ENCODE assay signal across 6 cellular contexts in the genomic region with DNA sequence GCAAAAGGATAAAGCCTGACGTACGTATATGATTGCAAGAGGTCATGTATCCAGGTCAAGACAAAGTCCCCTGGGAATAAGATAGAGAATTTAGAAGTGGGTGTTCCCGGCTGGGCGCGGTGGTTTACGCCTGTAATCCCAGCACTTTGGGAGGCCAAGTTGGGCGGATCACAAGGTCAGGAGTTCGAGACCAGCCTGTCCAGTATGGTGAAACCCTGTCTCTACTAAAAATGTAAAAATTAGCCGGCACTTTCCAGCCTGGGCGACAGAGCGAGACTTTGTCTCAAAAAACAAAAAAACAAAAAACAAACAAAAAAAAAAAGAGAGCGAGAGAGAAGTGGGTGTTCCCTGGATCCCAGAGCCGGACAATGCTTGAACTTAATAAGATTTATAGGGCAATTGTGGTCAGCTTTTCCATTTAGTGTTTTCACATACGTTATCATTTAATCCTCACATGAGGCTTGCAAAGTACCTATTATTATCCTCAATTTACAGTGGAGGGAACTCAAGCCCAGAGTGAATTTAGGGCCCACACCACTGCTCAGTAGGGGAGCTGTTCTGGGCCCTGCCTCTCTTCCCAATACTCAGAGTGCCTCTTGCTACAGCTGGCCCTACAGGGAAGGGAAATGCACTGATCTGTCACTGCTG. TPM values are rescaled to one million over a fixed set of nuclear protein-coding genes. Genes with fewer than 3 reads are reported as not detected.
DNase-seq lines count a peak whose midpoint lies in the region; ATAC-seq, FAIRE-seq and TF ChIP-seq lines count a peak whose summit lies in the region.

No MANE protein-coding gene starts in this region.

- peak overlapping the region; percentile 62; the same call in 1 of the 3 replicates for H3K4me3 ChIP-seq in A549
- peak overlapping the region; percentile 75 for H3K4me3 ChIP-seq in NT2/D1 (ENCODE audit: insufficient read length, low read depth)
- peak overlapping the region; percentile 73 for H3K4me3 ChIP-seq in iPS-18a (ENCODE audit: low read length)
- no peak overlapping the region for H3K4me3 ChIP-seq in uterus

- H3K27ac ChIP-seq in A549 (peak overlapping the region in 1 of 2 experiments; percentile 98; a peak in 4 of 6 replicates), iPS-18a (ENCODE audit: low read length) (no peak overlapping the region), uterus (peak overlapping the region in 1 of 2 donors; percentile 11)

- H3K36me3 ChIP-seq in NT2/D1 (ENCODE audit: insufficient read depth, insufficient read length, low read length) (no peaks in the 10 kb centered on the region), iPS-18a (ENCODE audit: control insufficient read depth, low read depth, low read length) (no peaks in the 10 kb centered on the region), uterus (no peaks in the 10 kb centered on the region)

- POLR2A ChIA-PET in A549 (lab: Yijun Ruan, JAX): interaction anchor here (1.2 kb wide), 1 partner anchor 57 kb away, joined by 3 read pairs; a partner anchor contains a TSS

- DNase-seq in A549 (ENCODE audit: low read depth in 1 of 2, low spot score in 1 of 2) (no peak), NT2/D1 (ENCODE audit: low read depth, low spot score) (no peak), KG1 (lab: John Stamatoyannopoulos, UW) (no peak), uterus (no peak)

- H3K4me2 ChIP-seq in A549: peak overlapping the region; percentile 97

- peaks cover 45% of the 10 kb centered on the region for H3K27me3 ChIP-seq in NT2/D1 (ENCODE audit: insufficient read depth, insufficient read length)
- H3K27me3 ChIP-seq in iPS-18a (ENCODE audit: control insufficient read depth, insufficient read depth, low read length): peaks cover 75% of the 10 kb centered on the region
- peaks cover 4 to 14% of the 10 kb centered on the region in 2 donors for H3K27me3 ChIP-seq in uterus

- H3K4me1 ChIP-seq in A549 (peaks cover 27% of the 10 kb centered on the region), NT2/D1 (ENCODE audit: insufficient read depth, insufficient read length) (peaks cover 6% of the 10 kb centered on the region), iPS-18a (ENCODE audit: control insufficient read depth, low read depth, low read length) (no peaks in the 10 kb centered on the region), uterus (peaks cover 0 to 8% of the 10 kb centered on the region in 2 donors)

- CTCF ChIA-PET in A549 (lab: Yijun Ruan, JAX): interaction anchor here (0.7 to 9.4 kb wide), 33 partner anchors 8 to 200 kb away, joined by 3 to 271 read pairs (median 4); a partner anchor contains a TSS

- intact Hi-C loops in uterus (cut with DNase I; ENCODE audit: low total_unique reads): loop anchor here (5.0 kb wide), 1 partner anchor 109 kb away; a partner anchor contains a TSS

- TF ChIP-seq RAD21 in A549 (conservative IDR thresholded peaks at IDR 0.05 in 1 of 2, IDR thresholded peaks at IDR 0.05 in 1 of 2): no peak

- H3K9ac ChIP-seq in NT2/D1 (ENCODE audit: insufficient read length, low read depth): peak overlapping the region; percentile 85
- no peak overlapping the region for H3K9ac ChIP-seq in iPS-18a (ENCODE audit: low read length)

- 88% methylated on average over 14 of the region's 14 CpGs for WGBS in A549 (ENCODE audit: missing lambda C conversion rate)

- no peak for TF ChIP-seq EP300 in A549 (IDR thresholded peaks at IDR 0.05)

- TF ChIP-seq CTCF in A549 (IDR thresholded peaks at IDR 0.05): no peak
- no peak for TF ChIP-seq CTCF in uterus (IDR thresholded peaks at IDR 0.05)

- no peak for FAIRE-seq in A549 (lab: Jason Lieb, UNC)

- H3K9me3 ChIP-seq in A549 (no peaks in the 10 kb centered on the region), NT2/D1 (ENCODE audit: insufficient read depth, low read length) (no peaks in the 10 kb centered on the region), iPS-18a (ENCODE audit: control insufficient read depth, low read depth, low read length) (no peaks in the 10 kb centered on the region), uterus (no peaks in the 10 kb centered on the region)

- TF ChIP-seq POLR2A in A549 (IDR thresholded peaks at IDR 0.05; ENCODE audit: low read length) (no peak), uterus (IDR thresholded peaks at IDR 0.05) (no peak)

- ATAC-seq in A549 (no peak), GM18502 (IDR thresholded peaks at IDR 0.05; ENCODE audit: poor library complexity, unreplicated experiment) (no peak)

TF ChIP-seq in A549, 52 proteins besides CTCF, POLR2A, EP300 and RAD21 (continues in another document):
- TF ChIP-seq JUNB (IDR thresholded peaks at IDR 0.05) (no peak), CHD2 (IDR thresholded peaks at IDR 0.05; ENCODE audit: low read length, partially characterized antibody) (no peak), MAFK (IDR thresholded peaks at IDR 0.05; ENCODE audit: partially characterized antibody) (no peak), EHMT2 (IDR thresholded peaks at IDR 0.05; ENCODE audit: low read depth) (no peak), CBX8 (IDR thresholded peaks at IDR 0.05) (no peak)
- TF ChIP-seq, protein P1, sequence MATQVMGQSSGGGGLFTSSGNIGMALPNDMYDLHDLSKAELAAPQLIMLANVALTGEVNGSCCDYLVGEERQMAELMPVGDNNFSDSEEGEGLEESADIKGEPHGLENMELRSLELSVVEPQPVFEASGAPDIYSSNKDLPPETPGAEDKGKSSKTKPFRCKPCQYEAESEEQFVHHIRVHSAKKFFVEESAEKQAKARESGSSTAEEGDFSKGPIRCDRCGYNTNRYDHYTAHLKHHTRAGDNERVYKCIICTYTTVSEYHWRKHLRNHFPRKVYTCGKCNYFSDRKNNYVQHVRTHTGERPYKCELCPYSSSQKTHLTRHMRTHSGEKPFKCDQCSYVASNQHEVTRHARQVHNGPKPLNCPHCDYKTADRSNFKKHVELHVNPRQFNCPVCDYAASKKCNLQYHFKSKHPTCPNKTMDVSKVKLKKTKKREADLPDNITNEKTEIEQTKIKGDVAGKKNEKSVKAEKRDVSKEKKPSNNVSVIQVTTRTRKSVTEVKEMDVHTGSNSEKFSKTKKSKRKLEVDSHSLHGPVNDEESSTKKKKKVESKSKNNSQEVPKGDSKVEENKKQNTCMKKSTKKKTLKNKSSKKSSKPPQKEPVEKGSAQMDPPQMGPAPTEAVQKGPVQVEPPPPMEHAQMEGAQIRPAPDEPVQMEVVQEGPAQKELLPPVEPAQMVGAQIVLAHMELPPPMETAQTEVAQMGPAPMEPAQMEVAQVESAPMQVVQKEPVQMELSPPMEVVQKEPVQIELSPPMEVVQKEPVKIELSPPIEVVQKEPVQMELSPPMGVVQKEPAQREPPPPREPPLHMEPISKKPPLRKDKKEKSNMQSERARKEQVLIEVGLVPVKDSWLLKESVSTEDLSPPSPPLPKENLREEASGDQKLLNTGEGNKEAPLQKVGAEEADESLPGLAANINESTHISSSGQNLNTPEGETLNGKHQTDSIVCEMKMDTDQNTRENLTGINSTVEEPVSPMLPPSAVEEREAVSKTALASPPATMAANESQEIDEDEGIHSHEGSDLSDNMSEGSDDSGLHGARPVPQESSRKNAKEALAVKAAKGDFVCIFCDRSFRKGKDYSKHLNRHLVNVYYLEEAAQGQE (IDR thresholded peaks at IDR 0.05): no peak
- TF ChIP-seq, protein P2, sequence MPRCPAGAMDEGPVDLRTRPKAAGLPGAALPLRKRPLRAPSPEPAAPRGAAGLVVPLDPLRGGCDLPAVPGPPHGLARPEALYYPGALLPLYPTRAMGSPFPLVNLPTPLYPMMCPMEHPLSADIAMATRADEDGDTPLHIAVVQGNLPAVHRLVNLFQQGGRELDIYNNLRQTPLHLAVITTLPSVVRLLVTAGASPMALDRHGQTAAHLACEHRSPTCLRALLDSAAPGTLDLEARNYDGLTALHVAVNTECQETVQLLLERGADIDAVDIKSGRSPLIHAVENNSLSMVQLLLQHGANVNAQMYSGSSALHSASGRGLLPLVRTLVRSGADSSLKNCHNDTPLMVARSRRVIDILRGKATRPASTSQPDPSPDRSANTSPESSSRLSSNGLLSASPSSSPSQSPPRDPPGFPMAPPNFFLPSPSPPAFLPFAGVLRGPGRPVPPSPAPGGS (IDR thresholded peaks at IDR 0.05): no peak
- TF ChIP-seq, protein P3, sequence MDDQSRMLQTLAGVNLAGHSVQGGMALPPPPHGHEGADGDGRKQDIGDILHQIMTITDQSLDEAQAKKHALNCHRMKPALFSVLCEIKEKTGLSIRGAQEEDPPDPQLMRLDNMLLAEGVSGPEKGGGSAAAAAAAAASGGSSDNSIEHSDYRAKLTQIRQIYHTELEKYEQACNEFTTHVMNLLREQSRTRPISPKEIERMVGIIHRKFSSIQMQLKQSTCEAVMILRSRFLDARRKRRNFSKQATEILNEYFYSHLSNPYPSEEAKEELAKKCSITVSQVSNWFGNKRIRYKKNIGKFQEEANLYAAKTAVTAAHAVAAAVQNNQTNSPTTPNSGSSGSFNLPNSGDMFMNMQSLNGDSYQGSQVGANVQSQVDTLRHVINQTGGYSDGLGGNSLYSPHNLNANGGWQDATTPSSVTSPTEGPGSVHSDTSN (IDR thresholded peaks at IDR 0.05): no peak

RNA-seq across cellular contexts. Expression of a gene that starts 0.5 kb away (rescaled TPM):
- not detected in 2 replicates for polyA plus RNA-seq in A549 (2011; rRNA removed)
- polyA plus RNA-seq in A549 (2012; cell fraction: cytosol; rRNA removed): 0.04 and 0.06 TPM in 2 replicates
- polyA plus RNA-seq in A549 (2012; cell fraction: nucleus; rRNA removed): 0.06 TPM in 1 of 2 replicates, not detected in the other
- not detected in 3 replicates for polyA plus RNA-seq in A549 (2017; fragmentation: RNase III; extraction: RNeasy Plus Mini Kit Qiagen cat#74134 plus additional on column Dnase treatment)
- not detected in 2 replicates for polyA minus RNA-seq in A549 (2011; rRNA and poly(A)+ RNA removed)
- not detected for total RNA-seq in uterus

RNA-seq across cellular contexts. Expression of a gene that starts 2.1 kb away (rescaled TPM):
- 0.50 and 0.58 TPM in 2 replicates for polyA plus RNA-seq in A549 (2011; rRNA removed)
- polyA plus RNA-seq in A549 (2012; cell fraction: cytosol; rRNA removed): 0.98 and 1.1 TPM in 2 replicates
- polyA plus RNA-seq in A549 (2012; cell fraction: nucleus; rRNA removed): 0.83 and 2.1 TPM in 2 replicates
- 0.39 to 1.1 TPM (median 0.81 TPM) in 3 replicates for polyA plus RNA-seq in A549 (2017; fragmentation: RNase III; extraction: RNeasy Plus Mini Kit Qiagen cat#74134 plus additional on column Dnase treatment)
- not detected in 2 replicates for polyA minus RNA-seq in A549 (2011; rRNA and poly(A)+ RNA removed)
- total RNA-seq in uterus: 1 to 10 TPM in 2 of 4 donors, not detected in 2; 1.3 to 2.2 TPM

RNA-seq across cellular contexts. Expression of a gene that starts 7.7 kb away (rescaled TPM):
- polyA plus RNA-seq in A549 (2011; rRNA removed): 376 and 414 TPM in 2 replicates
- polyA plus RNA-seq in A549 (2012; cell fraction: cytosol; rRNA removed): 763 and 829 TPM in 2 replicates
- polyA plus RNA-seq in A549 (2012; cell fraction: nucleus; rRNA removed): 423 and 460 TPM in 2 replicates
- polyA plus RNA-seq in A549 (2017; fragmentation: RNase III; extraction: RNeasy Plus Mini Kit Qiagen cat#74134 plus additional on column Dnase treatment): 387 to 424 TPM (median 414 TPM) in 3 replicates
- polyA minus RNA-seq in A549 (2011; rRNA and poly(A)+ RNA removed): 332 and 401 TPM in 2 replicates
- total RNA-seq in uterus: 10 to 100 TPM; 64.9 to 99.7 (median 87.3) TPM

RNA-seq across cellular contexts. Expression of a gene that starts 16.6 kb away (rescaled TPM):
- polyA plus RNA-seq in A549 (2011; rRNA removed) (0.80 and 1.2 TPM in 2 replicates), A549 (2017; fragmentation: RNase III; extraction: RNeasy Plus Mini Kit Qiagen cat#74134 plus additional on column Dnase treatment) (0.51 to 1.2 TPM (median 0.68 TPM) in 3 replicates)
- 0.56 and 0.69 TPM in 2 replicates for polyA plus RNA-seq in A549 (2012; cell fraction: cytosol; rRNA removed)
- polyA plus RNA-seq in A549 (2012; cell fraction: nucleus; rRNA removed): 0.71 and 1.1 TPM in 2 replicates
- polyA minus RNA-seq in A549 (2011; rRNA and poly(A)+ RNA removed): 1.1 and 1.5 TPM in 2 replicates
- total RNA-seq in uterus: not detected

Comparison
In these comparisons a context has a peak if more than half of its experiments do, and no peak if none do; other contexts are left out.
1. H3K4me3 ChIP-seq: peak in A549 (single experiment), NT2/D1 (single experiment) and iPS-18a (single experiment); none in uterus (0 of 2).